In genomic region chr22:40720538-40721256, GRCh38 we compare ENCODE assay signal across 14 cellular contexts. TPM values are rescaled to one million over a fixed set of nuclear protein-coding genes. Genes with fewer than 3 reads are reported as not detected.
DNase-seq lines count a peak whose midpoint lies in the region; ATAC-seq and TF ChIP-seq lines count a peak whose summit lies in the region.
"Had no signal": no experiment of that assay in that cellular context is flagged by ENCODE, and none has a peak within 500 bp of the region (broad histone marks: within the 10 kb centered on the region; RNA-seq: fewer than 3 reads in every experiment).

No MANE protein-coding gene starts in this region.

- H3K4me1 ChIP-seq in Panc1 (ENCODE audit: control insufficient read depth, insufficient read depth, low read length): peaks cover 6% of the 10 kb centered on the region
- no peaks in the 10 kb centered on the region for H3K4me1 ChIP-seq in right cardiac atrium (ENCODE audit: control insufficient read depth, insufficient read depth, low read length)
- peaks cover 0 to 6% (median 4%) of the 10 kb centered on the region in 3 donors for H3K4me1 ChIP-seq in skeletal muscle tissue (ENCODE audit: control insufficient read depth in 3 of 3, insufficient read depth in 3 of 3, low read length in 3 of 3)

- in situ Hi-C loops in Panc1 (cut with HindIII; ENCODE audit: low pct_unique_long_range_greater_than_20kb, low sequenced_read_pairs): no loop called here

- no TSS peak for BruUV-seq in Panc1 (replicated peaks; lab: Mats Ljungman, UMichigan)

- POLR2A ChIA-PET in Panc1 (lab: Charles Lee): interaction anchor here (0.7 to 0.8 kb wide), 2 partner anchors 11 to 1005 kb away, joined by 7 to 9 read pairs; no protein-coding TSS in a partner anchor

- H3K9me3 ChIP-seq in Panc1 (ENCODE audit: control insufficient read depth, insufficient read depth, low read depth, low read length) (no peaks in the 10 kb centered on the region), right cardiac atrium (ENCODE audit: control insufficient read depth, low read length) (no peaks in the 10 kb centered on the region), skeletal muscle tissue (ENCODE audit: control insufficient read depth in 3 of 3, low read length in 3 of 3) (no peaks in the 10 kb centered on the region)

- H3K27me3 ChIP-seq in Panc1 (ENCODE audit: control insufficient read depth, insufficient read depth, low read length): no peaks in the 10 kb centered on the region
- H3K27me3 ChIP-seq in right cardiac atrium (ENCODE audit: control insufficient read depth, insufficient read depth): no peaks in the 10 kb centered on the region
- H3K27me3 ChIP-seq in skeletal muscle tissue (ENCODE audit: control insufficient read depth in 3 of 3, insufficient read depth in 3 of 3, low read length in 3 of 3): peaks cover 0 to 3% (median 0%) of the 10 kb centered on the region in 3 donors

- peak overlapping the region; percentile 63 for H3K27ac ChIP-seq in Panc1 (ENCODE audit: low read length)
- no peak overlapping the region for H3K27ac ChIP-seq in right cardiac atrium (ENCODE audit: low read length)
- H3K27ac ChIP-seq in skeletal muscle tissue (ENCODE audit: low read depth, low read length): peak overlapping the region; percentile 40

- 44% methylated on average over 11 of the region's 11 CpGs for WGBS in right cardiac atrium

- no peaks in the 10 kb centered on the region for H3K36me3 ChIP-seq in Panc1 (ENCODE audit: control insufficient read depth, insufficient read depth, low read length)
- H3K36me3 ChIP-seq in skeletal muscle tissue (ENCODE audit: control insufficient read depth in 3 of 3, insufficient read depth in 3 of 3, low read length in 3 of 3): no peaks in the 10 kb centered on the region

- no peak overlapping the region for H3K9ac ChIP-seq in skeletal muscle tissue (ENCODE audit: low read depth in 1 of 3, low read length in 3 of 3)

- H3K4me3 ChIP-seq in Panc1 (ENCODE audit: low read depth in 2 of 2, low read length in 2 of 2) (no peak overlapping the region), right cardiac atrium (ENCODE audit: low read length) (no peak overlapping the region), skeletal muscle tissue (ENCODE audit: low read length in 3 of 3) (no peak overlapping the region)

- CTCF ChIA-PET in Panc1 (lab: Charles Lee): interaction anchor here (0.6 kb wide), 1 partner anchor 41 kb away, joined by 4 read pairs; no protein-coding TSS in a partner anchor

- peak; percentile 68 for ATAC-seq in Panc1
- ATAC-seq in right cardiac atrium: peak; percentile 60 to 65
- ATAC-seq in HG02623 (IDR thresholded peaks at IDR 0.05; ENCODE audit: unreplicated experiment): no peak

- TF ChIP-seq CTCF in Panc1 (IDR thresholded peaks at IDR 0.05): no peak

- intact Hi-C loops in Panc1 (cut with micrococcal nuclease; ENCODE audit: unreplicated experiment): no loop called here
- intact Hi-C loops in right cardiac atrium (cut with DNase I): no loop called here

- DNase-seq in NCI-H146 (lab: John Stamatoyannopoulos, UW) (peak; percentile 34), NCI-H146 treated with DMSO at 0.1 percent for 48 hours (lab: John Stamatoyannopoulos, UW; ENCODE audit: unreplicated experiment) (no peak), Panc1 (ENCODE audit: low read depth, low spot score) (no peak), right cardiac atrium (no peak), hepatic stellate cell (ENCODE audit: low spot score) (no peak), T-helper 9 cell (no peak)
- DNase-seq: ACHN; activated T-cell treated with anti-CD3 and anti-CD28 coated beads, Interleukin-2, amount 50 U/mL, for 24 hours; natural killer cell; NCI-H1930; stimulated activated CD4-positive, alpha-beta T cell treated with anti-CD3 and anti-CD28 coated beads, Interleukin-2, amount 100 ng/mL, for 24 hours; stimulated activated naive CD4-positive, alpha-beta T cell had no signal

RNA-seq across cellular contexts. Expression of gene MCHR1, which starts 41.4 kb away (rescaled TPM):
- total RNA-seq in Panc1 (2021; ENCODE audit: unreplicated experiment): not detected
- polyA plus RNA-seq in Panc1 (2012; ENCODE audit: insufficient read length): 0.25 TPM
- total RNA-seq in right cardiac atrium: 1 to 10 TPM; 1.3 to 3.2 (median 2.1) TPM
- polyA plus RNA-seq in right cardiac atrium: 2.0 TPM
- total RNA-seq in skeletal muscle tissue: 1.6 TPM
- total RNA-seq: natural killer cell had no signal
